In genomic region chr20:58652606-58653303, GRCh38 we compare ENCODE assay signal across 8 cellular contexts. TPM values are rescaled to one million over a fixed set of nuclear protein-coding genes. Genes with fewer than 3 reads are reported as not detected.
DNase-seq lines count a peak whose midpoint lies in the region; ATAC-seq, FAIRE-seq and TF ChIP-seq lines count a peak whose summit lies in the region.

No MANE protein-coding gene starts in this region.

- no peak overlapping the region for H2AFZ ChIP-seq in OCI-LY1 (ENCODE audit: low read length)
- peak overlapping the region; percentile 100 for H2AFZ ChIP-seq in neuronal stem cell (ENCODE audit: low read length)

- no peak overlapping the region for H3K18ac ChIP-seq in neuronal stem cell (ENCODE audit: low read length)

- intact Hi-C loops in dorsolateral prefrontal cortex (cut with DNase I): loop anchor here (5.0 to 10.0 kb wide), 4 partner anchors 40 to 415 kb away; partner anchors contain the start of genes NPEPL1 (in 1 of the 2), RAB22A (in 1 of the 2) and VAPB (in 1 of the 2)

- H4K8ac ChIP-seq in neuronal stem cell (ENCODE audit: low read depth, low read length): no peak overlapping the region

- no peak overlapping the region for H4K91ac ChIP-seq in neuronal stem cell (ENCODE audit: low read depth, low read length, poor library complexity)

- DNase-seq in AG09309 (ENCODE audit: low read depth): no peak
- DNase-seq in dorsolateral prefrontal cortex: no peak
- DNase-seq in neuronal stem cell (ENCODE audit: low spot score): no peak
- no peak for DNase-seq in GDM1 (lab: John Stamatoyannopoulos, UW)
- no peak for DNase-seq in GM12891 (ENCODE audit: insufficient read length, low spot score)

- peaks cover 2% of the 10 kb centered on the region for H3K79me1 ChIP-seq in neuronal stem cell (ENCODE audit: low read depth, low read length)

- TF ChIP-seq CTCF in AG09309 (IDR thresholded peaks at IDR 0.05; ENCODE audit: control insufficient read depth, insufficient read depth, low read depth, low read length, missing control alignments) (no peak), OCI-LY1 (IDR thresholded peaks at IDR 0.05; ENCODE audit: low read length) (no peak), dorsolateral prefrontal cortex (IDR thresholded peaks at IDR 0.05 in 54 of 56, conservative IDR thresholded peaks at IDR 0.05 in 2 of 56; ENCODE audit: low read depth in 1 of 56, partially characterized antibody in 56 of 56) (no peak)

- TF ChIP-seq POLR2A in GM12891 (IDR thresholded peaks at IDR 0.05; ENCODE audit: low read depth, low read length): no peak

- ATAC-seq in GM21529 (IDR thresholded peaks at IDR 0.05; ENCODE audit: unreplicated experiment): peak; percentile 1
- ATAC-seq in GM18520 (IDR thresholded peaks at IDR 0.05; ENCODE audit: unreplicated experiment): no peak

- H3K36me3 ChIP-seq in OCI-LY1 (ENCODE audit: insufficient read depth, low read length) (no peaks in the 10 kb centered on the region; the same call in 1 of the 2 replicates), neuronal stem cell (replicated peaks in 1 of 2; ENCODE audit: control insufficient read depth in 2 of 2, insufficient read depth in 2 of 2, low read length in 2 of 2) (peaks cover 0 to 4% of the 10 kb centered on the region in 2 donors)

- no peak overlapping the region for H3K14ac ChIP-seq in neuronal stem cell (ENCODE audit: low read length)

- H3K23ac ChIP-seq in neuronal stem cell (ENCODE audit: low read depth, low read length, poor library complexity): no peak overlapping the region

- H3K9me3 ChIP-seq in OCI-LY1 (ENCODE audit: low read length): no peaks in the 10 kb centered on the region
- no peaks in the 10 kb centered on the region for H3K9me3 ChIP-seq in neuronal stem cell (replicated peaks in 1 of 2; ENCODE audit: control insufficient read depth in 2 of 2, insufficient read depth in 1 of 2, low read depth in 1 of 2, low read length in 2 of 2)

- no peaks in the 10 kb centered on the region for H4K20me1 ChIP-seq in OCI-LY1 (ENCODE audit: insufficient read depth, low read length)

- H2AK5ac ChIP-seq in neuronal stem cell (ENCODE audit: low read depth, low read length): no peak overlapping the region

- H3K27ac ChIP-seq in OCI-LY1 (ENCODE audit: low read depth, low read length, poor library complexity, severe bottlenecking) (peak overlapping the region; percentile 81), dorsolateral prefrontal cortex (peak overlapping the region in 55 of 59 donors; percentile 12 to 98 (median 91)), neuronal stem cell (replicated peaks; ENCODE audit: low read length) (no peak overlapping the region)

- no peak overlapping the region for H2BK15ac ChIP-seq in neuronal stem cell (ENCODE audit: low read length)

- FAIRE-seq in GM12891 (lab: Jason Lieb, UNC): no peak

- H3K79me2 ChIP-seq in OCI-LY1 (ENCODE audit: insufficient read depth, low read length): peaks cover 64% of the 10 kb centered on the region

- no peak overlapping the region for H3K4ac ChIP-seq in neuronal stem cell (ENCODE audit: low read length)

- peak overlapping the region; percentile 88 for H3K4me3 ChIP-seq in AG09309 (ENCODE audit: control insufficient read depth, low read depth, low read length)
- H3K4me3 ChIP-seq in OCI-LY1 (ENCODE audit: low read depth, low read length, poor library complexity, severe bottlenecking): peak overlapping the region; percentile 99
- peak overlapping the region; percentile 66 to 100 (median 98) for H3K4me3 ChIP-seq in dorsolateral prefrontal cortex
- peak overlapping the region; percentile 82 to 94 for H3K4me3 ChIP-seq in neuronal stem cell (ENCODE audit: low read length in 2 of 2)

- no peaks in the 10 kb centered on the region for H3K27me3 ChIP-seq in OCI-LY1 (ENCODE audit: insufficient read depth, low read length)
- no peaks in the 10 kb centered on the region for H3K27me3 ChIP-seq in dorsolateral prefrontal cortex
- H3K27me3 ChIP-seq in neuronal stem cell (ENCODE audit: control insufficient read depth in 3 of 3, insufficient read depth in 3 of 3, low read depth in 1 of 3, low read length in 3 of 3): peaks cover 0 to 9% (median 0%) of the 10 kb centered on the region in 3 experiments

- WGBS in neuronal stem cell (ENCODE audit: extremely low coverage in 2 of 2, insufficient read length in 2 of 2, insufficient replicate concordance in 1 of 2), 2 donors: no CpG with 5 or more reads among the region's 12 CpGs

- H3K4me2 ChIP-seq in OCI-LY1 (ENCODE audit: low read length) (peak overlapping the region; percentile 99), neuronal stem cell (ENCODE audit: insufficient read depth, low read length, poor library complexity, severe bottlenecking) (peak overlapping the region; percentile 85)

- peaks cover 58% of the 10 kb centered on the region for H3K4me1 ChIP-seq in OCI-LY1 (ENCODE audit: insufficient read depth, low read length, severe bottlenecking)
- peaks cover 3 to 17% of the 10 kb centered on the region in 2 donors for H3K4me1 ChIP-seq in neuronal stem cell (ENCODE audit: control insufficient read depth in 2 of 2, insufficient read depth in 1 of 2, low read depth in 1 of 2, low read length in 2 of 2)

- 0 out of 2 replicates have a peak, but pooled peaks cover 6% of the 10 kb centered on the region for H3F3A ChIP-seq in OCI-LY1 (ENCODE audit: insufficient read depth, low read length)

- no peaks in the 10 kb centered on the region for H3K9me2 ChIP-seq in OCI-LY1 (ENCODE audit: low read depth, low read length)

- H3K9ac ChIP-seq in OCI-LY1 (ENCODE audit: low read length) (peak overlapping the region; percentile 100), neuronal stem cell (ENCODE audit: low read depth, low read length, poor library complexity) (no peak overlapping the region)

- no peak overlapping the region for H2BK120ac ChIP-seq in neuronal stem cell (ENCODE audit: low read depth, low read length)

- no peak overlapping the region for H2BK5ac ChIP-seq in neuronal stem cell (ENCODE audit: low read length)

- no peak overlapping the region for H2BK12ac ChIP-seq in neuronal stem cell (ENCODE audit: low read length)

TF ChIP-seq in GM12891, 5 proteins besides CTCF, POLR2A, EP300 and RAD21:
- TF ChIP-seq SPI1 (IDR thresholded peaks at IDR 0.05; ENCODE audit: low read depth, low read length): no peak
- TF ChIP-seq POU2F2 (IDR thresholded peaks at IDR 0.05; ENCODE audit: low read depth, low read length): no peak
- TF ChIP-seq TAF1 (IDR thresholded peaks at IDR 0.05; ENCODE audit: low read depth, low read length): no peak
- no peak for TF ChIP-seq POLR2AphosphoS5 (IDR thresholded peaks at IDR 0.05; ENCODE audit: low read depth, low read length)
- TF ChIP-seq PAX5 (IDR thresholded peaks at IDR 0.05; ENCODE audit: insufficient read depth, low read length, severe bottlenecking): no peak

RNA-seq across cellular contexts. Expression of gene STX16, which starts 1.7 kb away (rescaled TPM):
- total RNA-seq in dorsolateral prefrontal cortex: 100 to 1,000 TPM in 10 of 120 experiments, 10 to 100 TPM in 110; 54.5 to 110 (median 84.5) TPM
- polyA plus RNA-seq in neuronal stem cell (2013, experiment 1 of 2): 45.1 TPM
- polyA plus RNA-seq in neuronal stem cell (2013, experiment 2 of 2): 45.7 TPM
- polyA plus RNA-seq in GM12891 (2012; ENCODE audit: low read depth, missing spikeins): 55.3 TPM

RNA-seq across cellular contexts. Expression of gene NPEPL1, which starts 39.8 kb away (rescaled TPM):
- total RNA-seq in dorsolateral prefrontal cortex: 10 to 100 TPM; 15.1 to 48.4 (median 25.2) TPM
- polyA plus RNA-seq in neuronal stem cell (2013, experiment 1 of 2): 21.4 TPM
- 19.5 TPM for polyA plus RNA-seq in neuronal stem cell (2013, experiment 2 of 2)
- 28.0 TPM for polyA plus RNA-seq in GM12891 (2012; ENCODE audit: low read depth, missing spikeins)
